1 cellular context compared by ENCODE assay signal in the genomic region with DNA sequence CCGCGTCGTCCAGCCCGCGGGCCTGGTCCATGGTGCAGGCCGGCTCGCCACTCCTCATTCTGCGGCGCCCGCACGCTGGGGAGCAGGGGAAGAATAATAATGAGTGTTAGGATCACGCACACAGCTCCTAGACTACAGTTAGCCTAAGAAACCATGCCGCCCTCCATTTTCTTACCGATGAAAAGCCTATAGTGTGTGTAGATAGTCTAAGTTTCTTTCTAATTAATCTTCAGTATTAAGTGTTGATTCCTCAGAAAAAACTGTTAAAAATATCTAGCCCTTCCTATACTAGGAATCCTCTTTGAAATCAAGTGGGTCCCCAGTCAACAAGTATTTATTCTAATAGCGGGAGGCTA.
TF ChIP-seq lines count a peak whose summit lies in the region.

No MANE protein-coding gene starts in this region.

TF ChIP-seq in A549, 52 proteins besides CTCF, POLR2A, EP300 and RAD21 (continued from another document):
- TF ChIP-seq E2F6 (IDR thresholded peaks at IDR 0.05; ENCODE audit: borderline replicate concordance, low read depth) = no peak
